Comparison of ENCODE assay signal across 17 cellular contexts in the genomic region with DNA sequence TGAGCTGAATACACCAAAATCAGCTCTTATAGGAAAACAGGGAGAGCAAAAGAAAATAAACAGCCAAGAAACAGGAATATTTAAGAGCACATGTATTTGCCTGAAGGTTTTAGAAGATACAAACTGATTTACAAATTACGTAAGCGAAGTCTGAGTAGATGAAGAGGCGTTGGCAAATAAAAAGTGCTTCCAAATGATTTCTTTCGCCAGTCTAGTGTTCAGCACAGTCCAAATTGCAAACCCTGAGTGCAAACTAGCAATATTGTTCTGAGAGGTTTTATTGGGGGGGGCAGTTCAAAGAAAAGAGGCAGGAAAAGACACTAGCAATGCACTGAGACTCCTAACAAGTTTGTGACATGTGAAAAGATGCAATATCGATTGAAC. TPM values are rescaled to one million over a fixed set of nuclear protein-coding genes. Genes with fewer than 3 reads are reported as not detected.
DNase-seq lines count a peak whose midpoint lies in the region; ATAC-seq, FAIRE-seq and TF ChIP-seq lines count a peak whose summit lies in the region.
"Had no signal": no experiment of that assay in that cellular context is flagged by ENCODE, and none has a peak within 500 bp of the region (broad histone marks: within the 10 kb centered on the region; RNA-seq: fewer than 3 reads in every experiment).

No MANE protein-coding gene starts in this region.

- intact Hi-C loops in HepG2 (cut with micrococcal nuclease; ENCODE audit: unreplicated experiment) (no loop called here), psoas muscle (cut with DNase I) (no loop called here)

- H3K27ac ChIP-seq in liver (ENCODE audit: low read depth in 1 of 2, low read length in 2 of 2): peak overlapping the region; percentile 96 to 98
- no peak overlapping the region for H3K27ac ChIP-seq in HepG2 (ENCODE audit: extremely low read length, insufficient read depth, low read length)
- peak overlapping the region in 3 of 4 donors; percentile 69 to 71 (median 69) for H3K27ac ChIP-seq in gastroesophageal sphincter
- H3K27ac ChIP-seq in psoas muscle: peak overlapping the region; percentile 46
- H3K27ac ChIP-seq: PC-9 had no signal

- no peaks in the 10 kb centered on the region for H4K20me1 ChIP-seq in HepG2 (ENCODE audit: insufficient read depth, low read length)

- TF ChIP-seq EP300 in HepG2 (IDR thresholded peaks at IDR 0.05; ENCODE audit: low read depth in 2 of 2, low read length in 2 of 2) (no peak), HepG2 (CRISPR knock-in tag; IDR thresholded peaks at IDR 0.05; ENCODE audit: borderline replicate concordance) (no peak), gastroesophageal sphincter (IDR thresholded peaks at IDR 0.05) (no peak)

- no peak for TF ChIP-seq CTCF in liver (IDR thresholded peaks at IDR 0.05; ENCODE audit: low read depth, low read length, missing input control)
- no peak for TF ChIP-seq CTCF in HepG2 (CRISPR knock-in tag; IDR thresholded peaks at IDR 0.05)
- TF ChIP-seq CTCF in gastroesophageal sphincter (IDR thresholded peaks at IDR 0.05): no peak
- TF ChIP-seq CTCF in psoas muscle (IDR thresholded peaks at IDR 0.05): no peak

- CTCF ChIA-PET in HepG2 (lab: Yijun Ruan, JAX; ENCODE audit: low intra/inter-chr PET ratio, low total read pairs): no interaction called here

- TF ChIP-seq RAD21 in liver (IDR thresholded peaks at IDR 0.05) (peak in 1 of 2 donors; percentile 18), HepG2 (CRISPR knock-in tag; IDR thresholded peaks at IDR 0.05) (no peak)

- no peaks in the 10 kb centered on the region for H3K79me2 ChIP-seq in HepG2 (ENCODE audit: insufficient read depth, low read length)

- H3K9ac ChIP-seq in liver (ENCODE audit: low read depth in 1 of 2, low read length in 2 of 2): peak overlapping the region; percentile 70 to 96
- no peak overlapping the region for H3K9ac ChIP-seq in HepG2 (ENCODE audit: insufficient read depth, low read depth, low read length)

- no peak overlapping the region for H3K4me2 ChIP-seq in HepG2 (ENCODE audit: low read depth, low read length)
- H3K4me2 ChIP-seq: PC-9 had no signal

- no peak for DNase-seq in HepG2 (ENCODE audit: low spot score)
- DNase-seq in psoas muscle: no peak
- no peak for DNase-seq in NK-92 treated with Interleukin-12 subunit alpha and Interleukin-12 subunit beta, amount 100 ng/mL, for 24 hours (lab: John Stamatoyannopoulos, UW)
- DNase-seq in SIG-M5 (lab: John Stamatoyannopoulos, UW): no peak
- no peak for DNase-seq in HuH-7.5 (ENCODE audit: low spot score)
- DNase-seq: activated CD4-positive, alpha-beta T cell treated with anti-CD3 and anti-CD28 coated beads, Interleukin-2, amount 50 U/mL, for 48 hours; activated T-cell treated with anti-CD3 and anti-CD28 coated beads, Interleukin-2, amount 50 U/mL, for 72 hours; CD8-positive, alpha-beta T cell; EL; PC-9 had no signal

- FAIRE-seq in HepG2 (lab: Jason Lieb, UNC): no peak
- FAIRE-seq: colon, TTC549 had no signal

- TF ChIP-seq POLR2A in HepG2 (IDR thresholded peaks at IDR 0.05; ENCODE audit: insufficient read depth in 1 of 2, low read depth in 2 of 2, low read length in 2 of 2) (no peak), gastroesophageal sphincter (IDR thresholded peaks at IDR 0.05) (no peak)

- H3K36me3 ChIP-seq in liver (ENCODE audit: control insufficient read depth in 4 of 4, insufficient read depth in 3 of 4, low read depth in 1 of 4, low read length in 3 of 4): no peaks in the 10 kb centered on the region
- no peaks in the 10 kb centered on the region for H3K36me3 ChIP-seq in HepG2 (replicated peaks in 1 of 2; ENCODE audit: control insufficient read depth in 1 of 2, insufficient read depth in 2 of 2, low read length in 2 of 2)
- H3K36me3 ChIP-seq in gastroesophageal sphincter: no peaks in the 10 kb centered on the region
- no peaks in the 10 kb centered on the region for H3K36me3 ChIP-seq in psoas muscle (ENCODE audit: insufficient read depth in 1 of 2, low read depth in 1 of 2)
- H3K36me3 ChIP-seq: adrenal gland had no signal

- WGBS in liver: 26% methylated on average over 5 of the region's 5 CpGs
- WGBS in HepG2 (ENCODE audit: low lambda C conversion rate): 51% methylated on average over 5 of the region's 5 CpGs
- 29 to 31% methylated on average over 5 of the region's 5 CpGs for WGBS in gastroesophageal sphincter (ENCODE audit: low coverage in 1 of 2), 2 donors
- WGBS in psoas muscle, 3 donors: 67 to 70% (median 67%) methylated on average over 5 of the region's 5 CpGs

- H3K9me3 ChIP-seq in liver (ENCODE audit: control insufficient read depth in 4 of 4, low read length in 3 of 4): no peaks in the 10 kb centered on the region
- H3K9me3 ChIP-seq in HepG2 (ENCODE audit: low read length): no peaks in the 10 kb centered on the region
- no peaks in the 10 kb centered on the region for H3K9me3 ChIP-seq in gastroesophageal sphincter
- H3K9me3 ChIP-seq in psoas muscle: no peaks in the 10 kb centered on the region
- H3K9me3 ChIP-seq: adrenal gland had no signal

- ATAC-seq in HepG2 (no peak), gastroesophageal sphincter (peak; percentile 29), psoas muscle (no peak), GM21737 (IDR thresholded peaks at IDR 0.05; ENCODE audit: unreplicated experiment) (no peak)
- ATAC-seq: activated T-cell treated with anti-CD3 and anti-CD28 coated beads, Interleukin-2, amount 50 U/mL, for 72 hours; CD8-positive, alpha-beta T cell; stimulated activated memory B cell treated with anti-CD40 and anti-IgM and Interleukin-4, amounts not matched to agents 10 μg/mL and 1 μg/mL and 100 μg/mL, for 72 hours had no signal

- H3K4me1 ChIP-seq in liver (ENCODE audit: control insufficient read depth in 4 of 4, insufficient read depth in 4 of 4, low read length in 3 of 4) (peaks cover 43 to 92% (median 80%) of the 10 kb centered on the region in 4 donors), HepG2 (ENCODE audit: insufficient read depth, low read length) (peaks cover 13% of the 10 kb centered on the region), gastroesophageal sphincter (peaks cover 0 to 37% (median 9%) of the 10 kb centered on the region in 3 donors), psoas muscle (peaks cover 12% of the 10 kb centered on the region)

- no peak overlapping the region for H2AFZ ChIP-seq in HepG2 (ENCODE audit: low read length)
- H2AFZ ChIP-seq: PC-9 had no signal

- no TSS peak for BruUV-seq in HepG2 (replicated peaks; lab: Mats Ljungman, UMichigan)

- H3K27me3 ChIP-seq in liver (ENCODE audit: control insufficient read depth in 4 of 4, insufficient read depth in 4 of 4, low read length in 3 of 4): no peaks in the 10 kb centered on the region
- H3K27me3 ChIP-seq in HepG2 (ENCODE audit: control insufficient read depth in 1 of 2, insufficient read depth in 2 of 2, low read length in 2 of 2): peaks cover 0 to 8% of the 10 kb centered on the region in 2 experiments; a peak in 3 of 5 replicates
- no peaks in the 10 kb centered on the region for H3K27me3 ChIP-seq in gastroesophageal sphincter
- H3K27me3 ChIP-seq in psoas muscle (ENCODE audit: insufficient read depth in 3 of 3, low read length in 2 of 3): no peaks in the 10 kb centered on the region
- H3K27me3 ChIP-seq: adrenal gland had no signal

- H3K4me3 ChIP-seq in liver (ENCODE audit: low read depth in 1 of 3, low read length in 3 of 3) (peak overlapping the region in 2 of 3 donors; percentile 12 to 14), HepG2 (replicated peaks in 1 of 3; ENCODE audit: insufficient read depth in 1 of 3, low read depth in 2 of 3, low read length in 3 of 3) (no peak overlapping the region), gastroesophageal sphincter (peak overlapping the region in 1 of 2 donors; percentile 20), psoas muscle (peak overlapping the region; percentile 25)
- H3K4me3 ChIP-seq: adrenal gland, PC-9 had no signal

- in situ Hi-C loops in HepG2 (cut with HindIII; ENCODE audit: extremely low pct_ligation_motif_present, low pct_unique_long_range_greater_than_20kb): no loop called here

- POLR2A ChIA-PET in HepG2 (lab: Yijun Ruan, JAX): no interaction called here

TF ChIP-seq in liver, 16 proteins besides CTCF, POLR2A, EP300 and RAD21 (continues in another document):
- TF ChIP-seq RXRA (IDR thresholded peaks at IDR 0.05) (peak; percentile 27 to 55), YY1 (IDR thresholded peaks at IDR 0.05) (peak; percentile 61), SP1 (IDR thresholded peaks at IDR 0.05) (peak; percentile 40), GABPA (IDR thresholded peaks at IDR 0.05 in 1 of 2, conservative IDR thresholded peaks at IDR 0.05 in 1 of 2) (no peak)

TF ChIP-seq in HepG2, 621 proteins besides CTCF, POLR2A, EP300 and RAD21 (continues in another document):
- no peak for TF ChIP-seq RELA (CRISPR knock-in tag; IDR thresholded peaks at IDR 0.05)
- no peak for TF ChIP-seq ZNF781 (CRISPR knock-in tag; IDR thresholded peaks at IDR 0.05; ENCODE audit: borderline replicate concordance, not compliant biosample characterization)
- no peak for TF ChIP-seq CREB1 (IDR thresholded peaks at IDR 0.05)
- no peak for TF ChIP-seq CREB1 (CRISPR knock-in tag; IDR thresholded peaks at IDR 0.05)

RNA-seq across cellular contexts. Expression of a gene that starts 8.1 kb away (rescaled TPM):
- 10 to 100 TPM in 1 of 2 donors, 1 to 10 TPM in 1; 3.6 to 25.1 TPM for total RNA-seq in liver
- 10 to 100 TPM; 11.5 to 22.2 TPM for polyA plus RNA-seq in liver
- 1.1 and 1.3 TPM in 2 replicates for total RNA-seq in HepG2 (2016; rRNA removed; fragmentation: Illumina TruSeq; extraction: Trizol)
- total RNA-seq in HepG2 (2016; cell fraction: cytosol; rRNA removed; fragmentation: Illumina TruSeq; extraction: Trizol; ENCODE audit: low read depth): 1.3 and 1.8 TPM in 2 replicates
- total RNA-seq in HepG2 (2016; cell fraction: insoluble cytoplasmic fraction; rRNA removed; fragmentation: Illumina TruSeq; extraction: Trizol): 1.2 and 1.3 TPM in 2 replicates
- 2.2 and 2.3 TPM in 2 replicates for total RNA-seq in HepG2 (2016; cell fraction: membrane; rRNA removed; fragmentation: Illumina TruSeq; extraction: Trizol)
- 0.78 TPM in 2 replicates for total RNA-seq in HepG2 (2016; cell fraction: nucleus; rRNA removed; fragmentation: Illumina TruSeq; extraction: Trizol)
- polyA plus RNA-seq in HepG2 (2011; rRNA removed): 0.85 and 0.90 TPM in 2 replicates
- polyA plus RNA-seq in HepG2 (2011; cell fraction: cytosol; rRNA removed): 0.47 and 0.62 TPM in 2 replicates
- 0.83 and 1.2 TPM in 2 replicates for polyA plus RNA-seq in HepG2 (2011; cell fraction: nucleus; rRNA removed)
- polyA plus RNA-seq in HepG2 (2012): 0.30 and 0.45 TPM in 2 replicates
- 2.1 and 2.9 TPM in 2 replicates for polyA plus RNA-seq in HepG2 (2016; cell fraction: cytosol; fragmentation: Illumina TruSeq; extraction: Trizol; ENCODE audit: low read depth)
- 1.7 and 2.3 TPM in 2 replicates for polyA plus RNA-seq in HepG2 (2016; cell fraction: insoluble cytoplasmic fraction; fragmentation: Illumina TruSeq; extraction: Trizol; ENCODE audit: low read depth)
- polyA plus RNA-seq in HepG2 (2016; cell fraction: membrane; fragmentation: Illumina TruSeq; extraction: Trizol; ENCODE audit: low read depth): 3.3 and 3.5 TPM in 2 replicates
- polyA plus RNA-seq in HepG2 (2016; cell fraction: nucleus; fragmentation: Illumina TruSeq; extraction: Trizol; ENCODE audit: insufficient read depth, low read depth): 2.0 and 3.4 TPM in 2 replicates
- 0.20 and 0.87 TPM in 2 replicates for polyA minus RNA-seq in HepG2 (2011; rRNA and poly(A)+ RNA removed; ENCODE audit: low replicate concordance)
- polyA minus RNA-seq in HepG2 (2011; cell fraction: cytosol; rRNA and poly(A)+ RNA removed): not detected in 2 replicates
- 0.75 and 0.77 TPM in 2 replicates for polyA minus RNA-seq in HepG2 (2011; cell fraction: nucleus; rRNA and poly(A)+ RNA removed)
- 10 to 100 TPM; 48.9 to 89.0 (median 75.7) TPM for total RNA-seq in gastroesophageal sphincter
- total RNA-seq in psoas muscle: 10 to 100 TPM in 3 of 4 donors, 1 to 10 TPM in 1; 9.3 to 31.5 (median 15.5) TPM
- polyA plus RNA-seq in psoas muscle: 100 to 1,000 TPM in 1 of 3 donors, 10 to 100 TPM in 2; 10.9 to 143 (median 31.7) TPM

Comparison
In these comparisons a context has a peak if more than half of its experiments do, and no peak if none do; other contexts are left out.
1. H3K4me3 ChIP-seq: peak in liver (2 of 3) and psoas muscle (single experiment); none in HepG2 (0 of 3).